ENCODE assay signal across 8 cellular contexts in the genomic region with DNA sequence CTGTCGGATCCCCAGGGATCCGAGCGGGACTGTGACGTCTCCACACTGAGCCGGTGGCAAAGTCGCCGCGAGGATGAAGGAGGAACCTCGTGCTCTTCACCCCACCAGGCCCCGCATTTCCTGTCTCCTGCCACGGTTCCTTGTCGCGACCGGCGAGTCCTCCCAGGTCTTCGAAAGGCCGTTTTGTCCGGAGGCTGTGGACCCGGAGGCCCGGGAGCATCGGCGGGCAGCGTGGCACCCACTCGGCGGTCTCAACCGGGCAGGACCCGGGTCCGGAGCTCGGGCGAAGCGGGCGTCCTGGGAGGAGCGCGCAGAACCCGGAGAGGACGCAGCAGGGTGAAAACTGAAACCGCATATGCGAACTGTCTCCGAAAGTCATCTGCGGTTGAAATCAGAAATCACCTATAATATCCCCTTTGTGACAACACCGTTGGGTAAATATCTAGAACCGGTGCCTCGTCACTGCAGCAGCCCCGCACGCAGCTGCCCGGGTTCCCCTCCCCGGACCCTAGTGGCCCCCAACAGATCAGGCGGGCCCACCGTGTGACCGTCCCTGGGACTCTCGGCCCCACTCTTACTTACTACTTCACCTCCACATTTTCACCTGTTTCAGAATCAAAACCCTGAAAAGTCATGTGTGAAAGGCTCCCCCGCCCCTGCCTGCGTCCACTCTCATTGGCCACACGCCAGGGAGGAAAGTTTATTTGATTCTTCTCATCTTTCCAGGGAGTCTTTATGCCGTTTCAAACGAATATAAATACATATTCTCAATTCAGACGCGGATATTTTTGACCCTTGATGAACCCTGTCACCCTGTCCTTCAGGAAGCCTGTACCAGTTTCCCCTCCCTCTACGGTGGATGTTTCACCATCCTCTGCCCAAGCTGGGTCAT. TPM values are rescaled to one million over a fixed set of nuclear protein-coding genes. Genes with fewer than 3 reads are reported as not detected.
DNase-seq lines count a peak whose midpoint lies in the region; ATAC-seq and TF ChIP-seq lines count a peak whose summit lies in the region.

No MANE protein-coding gene starts in this region.

- H3K9me3 ChIP-seq in Caco-2 (no peaks in the 10 kb centered on the region), sigmoid colon (no peaks in the 10 kb centered on the region)

- TF ChIP-seq CTCF in Caco-2 (IDR thresholded peaks at IDR 0.05; ENCODE audit: insufficient read depth in 1 of 2, low read depth in 1 of 2, low read length in 1 of 2, severe bottlenecking in 1 of 2, unreplicated experiment in 1 of 2) (no peak), fibroblast of the aortic adventitia (IDR thresholded peaks at IDR 0.05; ENCODE audit: insufficient read depth, low read length) (no peak), sigmoid colon (IDR thresholded peaks at IDR 0.05) (no peak)

- intact Hi-C loops in Caco-2 (cut with micrococcal nuclease; ENCODE audit: unreplicated experiment) (loop anchor here (10.0 kb wide), 1 partner anchor 396 kb away; no protein-coding TSS in a partner anchor), sigmoid colon (cut with DNase I) (no loop called here)

- peaks cover 9% of the 10 kb centered on the region for H3K36me3 Mint-ChIP-seq in Caco-2 (ENCODE audit: insufficient read depth, unreplicated experiment)

- 1% methylated on average over 59 of the region's 59 CpGs for WGBS in sigmoid colon, 2 donors

- peaks cover 25% of the 10 kb centered on the region for H3K27me3 Mint-ChIP-seq in Caco-2 (ENCODE audit: insufficient read depth, unreplicated experiment)

- no peak for TF ChIP-seq POLR2A in sigmoid colon (IDR thresholded peaks at IDR 0.05)

- H3K4me1 ChIP-seq in Caco-2 (no peaks in the 10 kb centered on the region), sigmoid colon (peaks cover 0 to 34% (median 26%) of the 10 kb centered on the region in 4 donors)

- H3K4me3 ChIP-seq in Caco-2 (ENCODE audit: low read depth, low read length), result peak overlapping the region; percentile 39
- peak overlapping the region; percentile 58 for H3K4me3 ChIP-seq in fibroblast of the aortic adventitia (ENCODE audit: low read depth, low read length)
- H3K4me3 ChIP-seq in sigmoid colon, result peak overlapping the region; percentile 14 to 46 (median 32)

- peak overlapping the region; percentile 62 for H3K4me3 Mint-ChIP-seq in Caco-2 (ENCODE audit: unreplicated experiment)

- H3K9me3 Mint-ChIP-seq in Caco-2 (ENCODE audit: unreplicated experiment), result no peaks in the 10 kb centered on the region

- H3K27ac ChIP-seq in sigmoid colon, result no peak overlapping the region

- POLR2A ChIA-PET in Caco-2 (lab: Charles Lee), result no interaction called here

- peaks cover 6% of the 10 kb centered on the region for H3K4me1 Mint-ChIP-seq in Caco-2 (ENCODE audit: low read depth, unreplicated experiment)

- peak; percentile 76 for ATAC-seq in GM19463 (IDR thresholded peaks at IDR 0.05; ENCODE audit: unreplicated experiment)
- peak; percentile 64 for ATAC-seq in HG03558 (IDR thresholded peaks at IDR 0.05; ENCODE audit: extremely low read depth, unreplicated experiment)

- no peak overlapping the region for H3K27ac Mint-ChIP-seq in Caco-2 (ENCODE audit: unreplicated experiment)

- TF ChIP-seq EP300 in sigmoid colon (IDR thresholded peaks at IDR 0.05), result no peak

- no TSS peak for BruUV-seq in Caco-2 (replicated peaks; lab: Mats Ljungman, UMichigan)

- CTCF ChIA-PET in Caco-2 (lab: Charles Lee), result no interaction called here

- DNase-seq in Caco-2 (no peak), fibroblast of the aortic adventitia (ENCODE audit: low read depth) (no peak), sigmoid colon (no peak), LoVo (ENCODE audit: low spot score) (no peak), pons (ENCODE audit: low spot score) (no peak)
- DNase-seq in activated CD4-positive, alpha-beta T cell treated with anti-CD3 and anti-CD28 coated beads, Interleukin-2, amount 50 U/mL, for 48 hours, result peak; percentile 32 to 47

- H3K27me3 ChIP-seq in Caco-2 (replicated peaks; ENCODE audit: control insufficient read depth, insufficient read depth, low read length) (no peaks in the 10 kb centered on the region; the same call in none of the 2 replicates), sigmoid colon (peaks cover 41 to 95% (median 81%) of the 10 kb centered on the region in 3 donors)

- H3K36me3 ChIP-seq in Caco-2 (ENCODE audit: control insufficient read depth, insufficient read depth, low read length) (no peaks in the 10 kb centered on the region), sigmoid colon (no peaks in the 10 kb centered on the region)

RNA-seq across cellular contexts. Expression of gene ULBP2, which starts 3.0 kb away (rescaled TPM):
- total RNA-seq in Caco-2 (2022) (4.8 and 4.9 TPM in 2 replicates), fibroblast of the aortic adventitia (ENCODE audit: low replicate concordance) (2.5 and 3.3 TPM in 2 replicates), sigmoid colon (not detected)
- polyA plus RNA-seq in sigmoid colon, result under 1 TPM in 1 of 3 donors, not detected in 2; 0.34 TPM

RNA-seq across cellular contexts. Expression of gene RAET1G, which starts 15.9 kb away (rescaled TPM):
- total RNA-seq in Caco-2 (2022), result not detected in 2 replicates
- total RNA-seq in fibroblast of the aortic adventitia (ENCODE audit: low replicate concordance), result 0.82 and 4.6 TPM in 2 replicates
- total RNA-seq in sigmoid colon, result not detected
- under 1 TPM in 1 of 3 donors, not detected in 2; 0.23 TPM for polyA plus RNA-seq in sigmoid colon

RNA-seq across cellular contexts. Expression of gene ULBP1, which starts 24.9 kb away (rescaled TPM):
- total RNA-seq in Caco-2 (2022), result 5.4 and 7.7 TPM in 2 replicates
- 0.65 and 1.7 TPM in 2 replicates for total RNA-seq in fibroblast of the aortic adventitia (ENCODE audit: low replicate concordance)
- total RNA-seq in sigmoid colon, result under 1 TPM in 1 of 4 donors, not detected in 3; 0.55 TPM
- under 1 TPM in 1 of 3 donors, not detected in 2; 0.09 TPM for polyA plus RNA-seq in sigmoid colon

RNA-seq across cellular contexts. Expression of gene RAET1E, which starts 40.9 kb away (rescaled TPM):
- total RNA-seq in Caco-2 (2022) (not detected in 2 replicates), fibroblast of the aortic adventitia (ENCODE audit: low replicate concordance) (0.63 TPM in 1 of 2 replicates, not detected in the other), sigmoid colon (under 1 TPM in 1 of 4 donors, not detected in 3; 0.33 TPM)
- polyA plus RNA-seq in sigmoid colon, result under 1 TPM in 1 of 3 donors, not detected in 2; 0.15 TPM

Comparison
In these comparisons a context has a peak if more than half of its experiments do, and no peak if none do; other contexts are left out.
1. DNase-seq: peak in activated CD4-positive, alpha-beta T cell treated with anti-CD3 and anti-CD28 coated beads, Interleukin-2, amount 50 U/mL, for 48 hours (2 of 2); none in Caco-2 (0 of 2), fibroblast of the aortic adventitia (single experiment), sigmoid colon (single experiment), LoVo (single experiment) and pons (single experiment).
2. Peak in every context shown above with its lines, with median percentiles within 50 percentile points of each other: H3K4me3 ChIP-seq.